In genomic region chr10:127921751-127922140, GRCh38 we compare ENCODE assay signal across 20 cellular contexts. TPM values are rescaled to one million over a fixed set of nuclear protein-coding genes. Genes with fewer than 3 reads are reported as not detected.
DNase-seq lines count a peak whose midpoint lies in the region; FAIRE-seq and TF ChIP-seq lines count a peak whose summit lies in the region.
"Had no signal": no experiment of that assay in that cellular context is flagged by ENCODE, and none has a peak within 500 bp of the region (broad histone marks: within the 10 kb centered on the region; RNA-seq: fewer than 3 reads in every experiment).

No MANE protein-coding gene starts in this region.

- no peak for TF ChIP-seq CTCF in hepatocyte (IDR thresholded peaks at IDR 0.05; ENCODE audit: poor library complexity)
- TF ChIP-seq CTCF in D721Med (IDR thresholded peaks at IDR 0.05; ENCODE audit: insufficient read depth, missing control alignments), result no peak

- H4K20me1 ChIP-seq in hepatocyte (ENCODE audit: insufficient read depth, poor library complexity, severe bottlenecking), result no peaks in the 10 kb centered on the region

- no peak overlapping the region for H3K4me3 ChIP-seq in hepatocyte
- H3K4me3 ChIP-seq in small intestine (ENCODE audit: low read depth in 1 of 2, low read length in 2 of 2), result no peak overlapping the region

- H3K36me3 ChIP-seq in hepatocyte (replicated peaks; ENCODE audit: insufficient read depth, low read depth) (no peaks in the 10 kb centered on the region), small intestine (ENCODE audit: control insufficient read depth in 2 of 2, insufficient read depth in 2 of 2, low read length in 2 of 2) (no peaks in the 10 kb centered on the region)

- H3K9me2 ChIP-seq in hepatocyte (replicated peaks; ENCODE audit: insufficient read depth), result no peaks in the 10 kb centered on the region

- no peak overlapping the region for H2AFZ ChIP-seq in hepatocyte

- H3K9me3 ChIP-seq in hepatocyte (ENCODE audit: low read depth) (no peaks in the 10 kb centered on the region), small intestine (ENCODE audit: control insufficient read depth, low read depth) (no peaks in the 10 kb centered on the region)

- H3K27ac ChIP-seq in hepatocyte (peak overlapping the region; percentile 84), small intestine (ENCODE audit: low read depth in 1 of 2, low read length in 1 of 2) (peak overlapping the region in 1 of 2 donors; percentile 59)

- no peak for FAIRE-seq in small intestine (lab: Jason Lieb, UNC)
- no peak for FAIRE-seq in D721Med (lab: Jason Lieb, UNC)
- FAIRE-seq: kidney had no signal

- DNase-seq in Kasumi-1 (lab: John Stamatoyannopoulos, UW), result peak; percentile 17 to 35
- peak; percentile 71 for DNase-seq in SIG-M5 treated with dmso at 0.1 percent for 504 hours (lab: John Stamatoyannopoulos, UW; ENCODE audit: unreplicated experiment)
- DNase-seq in hepatocyte (ENCODE audit: low spot score), result no peak
- peak; percentile 35 for DNase-seq in small intestine
- no peak for DNase-seq in NCI-H1930 (lab: John Stamatoyannopoulos, UW)
- no peak for DNase-seq in occipital lobe (lab: John Stamatoyannopoulos, UW)
- DNase-seq in D721Med (ENCODE audit: insufficient read length, low spot score), result no peak
- no peak for DNase-seq in activated CD4-positive, alpha-beta T cell treated with anti-CD3 and anti-CD28 coated beads, Interleukin-2, amount 50 U/mL, for 48 hours
- DNase-seq: activated CD8-positive, alpha-beta memory T cell treated with anti-CD3 and anti-CD28 coated beads for 24 hours; amniotic stem cell; DND-41; Karpas-422; kidney; NCI-H187; OCI-M1 had no signal

- no peaks in the 10 kb centered on the region for H3K79me2 ChIP-seq in hepatocyte

- WGBS in hepatocyte (ENCODE audit: low lambda C conversion rate, missing lambda C conversion rate), result 96% methylated on average over 2 of the region's 2 CpGs
- WGBS in small intestine, 3 donors, result 45 to 59% (median 55%) methylated on average over 2 of the region's 2 CpGs

- no peaks in the 10 kb centered on the region for H3K27me3 ChIP-seq in hepatocyte
- H3K27me3 ChIP-seq in small intestine (ENCODE audit: control insufficient read depth in 2 of 2, insufficient read depth in 2 of 2, low read length in 2 of 2), result no peaks in the 10 kb centered on the region

- peaks cover 9% of the 10 kb centered on the region for H3K4me1 ChIP-seq in hepatocyte (ENCODE audit: insufficient read depth)
- H3K4me1 ChIP-seq in small intestine (ENCODE audit: control insufficient read depth in 2 of 2, insufficient read depth in 1 of 2, low read depth in 1 of 2, low read length in 1 of 2), result peaks cover 7 to 11% of the 10 kb centered on the region in 2 donors

- H3K4me2 ChIP-seq in hepatocyte, result no peak overlapping the region

RNA-seq across cellular contexts. Expression of gene PTPRE, which starts 14.8 kb away (rescaled TPM):
- 4.1 and 10.1 TPM in 2 replicates for total RNA-seq in hepatocyte
- 3.2 and 5.0 TPM in 2 replicates for polyA plus RNA-seq in hepatocyte
- polyA plus RNA-seq in small intestine, result 1 to 10 TPM; 2.7 to 8.8 (median 3.5) TPM
- 19.8 TPM for total RNA-seq in occipital lobe

RNA-seq across cellular contexts. Expression of gene CLRN3, which starts 29.0 kb away (rescaled TPM):
- total RNA-seq in hepatocyte, result 49.0 and 52.8 TPM in 2 replicates
- polyA plus RNA-seq in hepatocyte, result 13.5 and 21.5 TPM in 2 replicates
- polyA plus RNA-seq in small intestine, result 100 to 1,000 TPM in 1 of 3 donors, 10 to 100 TPM in 2; 72.0 to 102 (median 84.5) TPM
- total RNA-seq in occipital lobe, result 0.62 TPM
- total RNA-seq: activated T-helper 17 cell treated with anti-CD3 and anti-CD28 coated beads, Interleukin-2, amount 50 U/mL, for 72 hours; esophagus mucosa; myocyte; NCI-H460 had no signal
- polyA plus RNA-seq: BJ had no signal

Comparison
In these comparisons a context has a peak if more than half of its experiments do, and no peak if none do; other contexts are left out.
1. DNase-seq: peak in Kasumi-1 (2 of 2), SIG-M5 treated with dmso at 0.1 percent for 504 hours (single experiment) and small intestine (single experiment); none in hepatocyte (single experiment), NCI-H1930 (0 of 2), occipital lobe (single experiment), D721Med (single experiment) and activated CD4-positive, alpha-beta T cell treated with anti-CD3 and anti-CD28 coated beads, Interleukin-2, amount 50 U/mL, for 48 hours (0 of 2).
2. RNA of gene CLRN3, which starts 29.0 kb away (total RNA-seq): 49.0 to 52.8 TPM in hepatocyte; 0.62 TPM in occipital lobe (single experiment); every median in the first group is over 10 times any median in the second.